Comparison of ENCODE assay signal across 8 cellular contexts in the genomic region with DNA sequence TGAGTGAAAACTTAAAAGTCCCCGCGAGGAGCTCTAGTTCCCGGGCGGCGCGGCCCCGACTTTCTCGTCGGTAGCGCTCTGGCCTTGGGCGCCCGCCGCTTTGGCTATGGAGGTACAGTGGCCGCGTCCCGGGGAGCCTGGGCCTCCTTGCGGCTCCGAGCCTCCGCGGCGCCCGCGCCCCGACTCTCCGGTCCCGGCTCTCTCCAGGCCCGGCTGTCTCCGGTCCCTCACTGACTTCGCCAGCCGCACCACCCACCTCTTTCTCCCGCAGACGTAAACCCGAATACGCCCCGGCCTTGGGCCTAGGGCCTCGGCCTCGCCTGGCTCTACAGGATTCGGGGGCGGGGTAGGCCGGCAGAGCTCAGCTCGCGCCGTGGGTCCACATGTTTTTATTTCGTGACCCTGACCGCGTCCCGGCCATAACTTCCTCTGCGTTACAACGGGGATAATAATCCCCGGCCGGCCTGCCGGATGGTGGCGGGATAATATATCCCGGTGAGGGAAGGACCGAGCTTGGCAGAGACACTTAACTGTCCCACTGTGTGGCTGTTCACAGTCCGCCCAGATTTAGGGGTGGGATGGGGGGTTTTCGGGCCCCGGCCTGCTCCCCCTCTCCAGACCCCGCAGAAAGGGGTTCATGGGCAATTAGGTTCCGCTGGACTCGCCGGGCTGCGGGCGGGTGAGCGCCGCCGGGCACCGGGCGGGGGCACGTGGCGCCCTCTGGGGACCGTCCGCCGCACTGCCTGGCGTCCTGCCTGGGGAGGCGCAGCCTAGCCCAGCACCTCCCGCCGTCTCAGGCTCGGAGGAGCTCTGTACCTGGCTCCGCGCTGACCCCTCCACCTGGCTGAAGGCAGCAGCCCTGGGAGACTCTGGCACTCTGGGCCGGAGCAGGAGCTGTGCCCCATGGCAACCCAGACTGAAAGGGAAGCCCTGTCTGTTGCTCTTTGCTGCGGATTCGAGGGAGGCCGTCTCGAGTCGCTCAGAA. TPM values are rescaled to one million over a fixed set of nuclear protein-coding genes. Genes with fewer than 3 reads are reported as not detected.
DNase-seq lines count a peak whose midpoint lies in the region; ATAC-seq, FAIRE-seq and TF ChIP-seq lines count a peak whose summit lies in the region.

No MANE protein-coding gene starts in this region.

- H3K27me3 ChIP-seq in AG04450 (ENCODE audit: control insufficient read depth, insufficient read depth, low read length), result peaks cover 65% of the 10 kb centered on the region
- peaks cover 0 to 21% (median 11%) of the 10 kb centered on the region in 4 donors for H3K27me3 ChIP-seq in liver (ENCODE audit: control insufficient read depth in 4 of 4, insufficient read depth in 4 of 4, low read length in 3 of 4)
- no peaks in the 10 kb centered on the region for H3K27me3 ChIP-seq in aorta (ENCODE audit: control insufficient read depth in 1 of 2, insufficient read depth in 2 of 2, low read length in 1 of 2)

- WGBS in liver, result 4% methylated on average over 87 of the region's 87 CpGs
- 2 to 3% methylated on average over 76 to 87 of the region's 87 CpGs for WGBS in aorta, 2 donors

- H3K4me1 ChIP-seq in liver (ENCODE audit: control insufficient read depth in 4 of 4, insufficient read depth in 4 of 4, low read length in 3 of 4), result peaks cover 3 to 24% (median 11%) of the 10 kb centered on the region in 4 donors
- H3K4me1 ChIP-seq in aorta (ENCODE audit: control insufficient read depth in 1 of 2, insufficient read depth in 2 of 2, low read length in 2 of 2), result no peaks in the 10 kb centered on the region

- CTCF ChIA-PET in AG04450 (lab: Charles Lee), result interaction anchor here (0.8 to 2.7 kb wide), 4 partner anchors 341 to 352 kb away, joined by 3 to 26 read pairs (median 5); no protein-coding TSS in a partner anchor

- H3K27ac ChIP-seq in AG04450 (ENCODE audit: low read depth, low read length) (no peak overlapping the region), liver (ENCODE audit: low read depth in 1 of 2, low read length in 2 of 2) (peak overlapping the region; percentile 45 to 65), aorta (ENCODE audit: low read depth in 1 of 2, low read length in 2 of 2) (peak overlapping the region; percentile 83 to 89)

- ATAC-seq in GM19035 (IDR thresholded peaks at IDR 0.05; ENCODE audit: unreplicated experiment) (peak; percentile 73), aorta (ENCODE audit: low FRiP score) (peak; percentile 91), HG03108 (IDR thresholded peaks at IDR 0.05; ENCODE audit: unreplicated experiment) (no peak)

- H3K4me3 ChIP-seq in AG04450 (ENCODE audit: low read depth, low read length) (peak overlapping the region; percentile 20; the same call in 1 of the 2 replicates), choroid plexus epithelial cell (ENCODE audit: low read depth, low read length) (peak overlapping the region; percentile 65), liver (ENCODE audit: low read depth in 1 of 3, low read length in 3 of 3) (peak overlapping the region; percentile 44 to 75 (median 50)), aorta (ENCODE audit: low read length in 2 of 2) (peak overlapping the region; percentile 22 to 55)

- no peak for DNase-seq in AG04450 (ENCODE audit: low read depth, low spot score)
- peak; percentile 51 for DNase-seq in HTR-8/SVneo (ENCODE audit: insufficient read length, low spot score)
- peak; percentile 77 for DNase-seq in choroid plexus epithelial cell (ENCODE audit: low read depth)
- DNase-seq in aorta, result peak; percentile 72 to 93
- DNase-seq in effector CD4-positive, alpha-beta T cell, result no peak

- H3K9me3 ChIP-seq in AG04450 (ENCODE audit: control insufficient read depth, insufficient read depth, low read length) (peaks cover 12% of the 10 kb centered on the region), liver (ENCODE audit: control insufficient read depth in 4 of 4, low read length in 3 of 4) (peaks cover 0 to 13% (median 1%) of the 10 kb centered on the region in 4 donors), aorta (ENCODE audit: control insufficient read depth, low read length) (no peaks in the 10 kb centered on the region)

- peak; percentile 49 for TF ChIP-seq CTCF in AG04450 (IDR thresholded peaks at IDR 0.05; ENCODE audit: low read depth, low read length)
- peak; percentile 48 for TF ChIP-seq CTCF in choroid plexus epithelial cell (conservative IDR thresholded peaks at IDR 0.05; ENCODE audit: low read depth, low read length)
- peak; percentile 69 for TF ChIP-seq CTCF in liver (IDR thresholded peaks at IDR 0.05; ENCODE audit: low read depth, low read length, missing input control)

- POLR2A ChIA-PET in AG04450 (lab: Yijun Ruan, JAX), result no interaction called here

- TF ChIP-seq RAD21 in liver (IDR thresholded peaks at IDR 0.05), result peak; percentile 40 to 56

- H3K9ac ChIP-seq in liver (ENCODE audit: low read depth in 1 of 2, low read length in 2 of 2), result peak overlapping the region; percentile 52 to 78

- intact Hi-C loops in aorta (cut with DNase I), result loop anchor here (2.0 to 10.0 kb wide), 6 partner anchors 347 to 550 kb away; no protein-coding TSS in a partner anchor

- FAIRE-seq in HTR-8/SVneo (lab: Jason Lieb, UNC), result peak; percentile 42

- H3K36me3 ChIP-seq in liver (ENCODE audit: control insufficient read depth in 4 of 4, insufficient read depth in 3 of 4, low read depth in 1 of 4, low read length in 3 of 4) (no peaks in the 10 kb centered on the region), aorta (ENCODE audit: control insufficient read depth in 1 of 2, insufficient read depth in 2 of 2, low read length in 1 of 2) (no peaks in the 10 kb centered on the region)

TF ChIP-seq in liver, 16 proteins besides CTCF, POLR2A, EP300 and RAD21:
- TF ChIP-seq, protein P1, sequence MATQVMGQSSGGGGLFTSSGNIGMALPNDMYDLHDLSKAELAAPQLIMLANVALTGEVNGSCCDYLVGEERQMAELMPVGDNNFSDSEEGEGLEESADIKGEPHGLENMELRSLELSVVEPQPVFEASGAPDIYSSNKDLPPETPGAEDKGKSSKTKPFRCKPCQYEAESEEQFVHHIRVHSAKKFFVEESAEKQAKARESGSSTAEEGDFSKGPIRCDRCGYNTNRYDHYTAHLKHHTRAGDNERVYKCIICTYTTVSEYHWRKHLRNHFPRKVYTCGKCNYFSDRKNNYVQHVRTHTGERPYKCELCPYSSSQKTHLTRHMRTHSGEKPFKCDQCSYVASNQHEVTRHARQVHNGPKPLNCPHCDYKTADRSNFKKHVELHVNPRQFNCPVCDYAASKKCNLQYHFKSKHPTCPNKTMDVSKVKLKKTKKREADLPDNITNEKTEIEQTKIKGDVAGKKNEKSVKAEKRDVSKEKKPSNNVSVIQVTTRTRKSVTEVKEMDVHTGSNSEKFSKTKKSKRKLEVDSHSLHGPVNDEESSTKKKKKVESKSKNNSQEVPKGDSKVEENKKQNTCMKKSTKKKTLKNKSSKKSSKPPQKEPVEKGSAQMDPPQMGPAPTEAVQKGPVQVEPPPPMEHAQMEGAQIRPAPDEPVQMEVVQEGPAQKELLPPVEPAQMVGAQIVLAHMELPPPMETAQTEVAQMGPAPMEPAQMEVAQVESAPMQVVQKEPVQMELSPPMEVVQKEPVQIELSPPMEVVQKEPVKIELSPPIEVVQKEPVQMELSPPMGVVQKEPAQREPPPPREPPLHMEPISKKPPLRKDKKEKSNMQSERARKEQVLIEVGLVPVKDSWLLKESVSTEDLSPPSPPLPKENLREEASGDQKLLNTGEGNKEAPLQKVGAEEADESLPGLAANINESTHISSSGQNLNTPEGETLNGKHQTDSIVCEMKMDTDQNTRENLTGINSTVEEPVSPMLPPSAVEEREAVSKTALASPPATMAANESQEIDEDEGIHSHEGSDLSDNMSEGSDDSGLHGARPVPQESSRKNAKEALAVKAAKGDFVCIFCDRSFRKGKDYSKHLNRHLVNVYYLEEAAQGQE (IDR thresholded peaks at IDR 0.05), result no peak
- TF ChIP-seq JUND (IDR thresholded peaks at IDR 0.05), result no peak
- no peak for TF ChIP-seq HNF4A (conservative IDR thresholded peaks at IDR 0.05)
- no peak for TF ChIP-seq FOXA1 (IDR thresholded peaks at IDR 0.05)
- peak; percentile 11 for TF ChIP-seq YY1 (IDR thresholded peaks at IDR 0.05)

RNA-seq across cellular contexts. Expression of a gene that starts 10.1 kb away (rescaled TPM):
- polyA plus RNA-seq in AG04450 (2011; rRNA removed) (0.42 and 0.69 TPM in 2 replicates), liver (under 1 TPM in 1 of 2 donors, not detected in 1; 0.10 TPM), aorta (10 to 100 TPM; 11.0 to 78.8 TPM)
- 0.65 and 1.1 TPM in 2 replicates for polyA minus RNA-seq in AG04450 (2011; rRNA and poly(A)+ RNA removed)
- total RNA-seq in liver (under 1 TPM; 0.19 to 0.59 TPM), aorta (10 to 100 TPM; 58.6 to 75.2 TPM)

Comparison
In these comparisons a context has a peak if more than half of its experiments do, and no peak if none do; other contexts are left out.
1. DNase-seq: peak in HTR-8/SVneo (single experiment), choroid plexus epithelial cell (single experiment) and aorta (2 of 2); none in AG04450 (single experiment) and effector CD4-positive, alpha-beta T cell (single experiment).
2. Peak in every context shown above with its lines, with median percentiles within 50 percentile points of each other: H3K4me3 ChIP-seq and CTCF ChIP-seq.